ENCODE assay signal across 15 cellular contexts in genomic region chr10:33145451-33146188, GRCh38.
DNase-seq lines count a peak whose midpoint lies in the region; ATAC-seq, FAIRE-seq and TF ChIP-seq lines count a peak whose summit lies in the region.
"Had no signal": no experiment of that assay in that cellular context is flagged by ENCODE, and none has a peak within 500 bp of the region (broad histone marks: within the 10 kb centered on the region; RNA-seq: fewer than 3 reads in every experiment).

No MANE protein-coding gene starts in this region.

- no peaks in the 10 kb centered on the region for H3K9me3 ChIP-seq in CD4-positive, CD25-positive, alpha-beta regulatory T cell (ENCODE audit: control insufficient read depth in 2 of 2, low read length in 2 of 2)
- H3K9me3 ChIP-seq in naive thymus-derived CD4-positive, alpha-beta T cell (ENCODE audit: control insufficient read depth in 2 of 3, low read length in 3 of 3) = no peaks in the 10 kb centered on the region
- H3K9me3 ChIP-seq in mucosa of descending colon = no peaks in the 10 kb centered on the region

- CTCF ChIA-PET in naive thymus-derived CD4-positive, alpha-beta T cell (lab: Charles Lee) = interaction anchor here (1.1 kb wide), 1 partner anchor 8 kb away, joined by 5 read pairs; no protein-coding TSS in a partner anchor

- peak overlapping the region; percentile 76 to 79 (median 78) for H3K27ac Mint-ChIP-seq in CD4-positive, CD25-positive, alpha-beta regulatory T cell
- peak overlapping the region in 6 of 9 donors; percentile 10 to 82 (median 66) for H3K27ac Mint-ChIP-seq in naive thymus-derived CD4-positive, alpha-beta T cell
- H3K27ac Mint-ChIP-seq: endodermal cell, HFFc6 had no signal

- TF ChIP-seq CTCF in bronchial epithelial cell (IDR thresholded peaks at IDR 0.05; ENCODE audit: insufficient read depth, low read length, severe bottlenecking) = no peak
- no peak for TF ChIP-seq CTCF in mucosa of descending colon (IDR thresholded peaks at IDR 0.05)

- ATAC-seq in CD4-positive, CD25-positive, alpha-beta regulatory T cell (ENCODE audit: low read depth in 2 of 2) = no peak
- ATAC-seq in naive thymus-derived CD4-positive, alpha-beta T cell = no peak
- no peak for ATAC-seq in mucosa of descending colon

- POLR2A ChIA-PET in naive thymus-derived CD4-positive, alpha-beta T cell (lab: Charles Lee) = no interaction called here

- no peak for FAIRE-seq in bronchial epithelial cell (lab: Jason Lieb, UNC)

- H3K4me3 ChIP-seq in CD4-positive, CD25-positive, alpha-beta regulatory T cell (ENCODE audit: low read depth, low read length) = no peak overlapping the region
- no peak overlapping the region for H3K4me3 ChIP-seq in bronchial epithelial cell (ENCODE audit: low read depth, low read length)
- no peak overlapping the region for H3K4me3 ChIP-seq in naive thymus-derived CD4-positive, alpha-beta T cell (ENCODE audit: low read length)
- no peak overlapping the region for H3K4me3 ChIP-seq in mucosa of descending colon

- intact Hi-C loops in naive thymus-derived CD4-positive, alpha-beta T cell (cut with micrococcal nuclease) = no loop called here
- intact Hi-C loops in mucosa of descending colon (cut with DNase I, micrococcal nuclease) = no loop called here

- H3K4me1 Mint-ChIP-seq in CD4-positive, CD25-positive, alpha-beta regulatory T cell = peaks cover 21 to 61% (median 49%) of the 10 kb centered on the region in 4 donors
- H3K4me1 Mint-ChIP-seq in naive thymus-derived CD4-positive, alpha-beta T cell = peaks cover 6 to 39% (median 28%) of the 10 kb centered on the region in 7 donors
- H3K4me1 Mint-ChIP-seq: endodermal cell had no signal

- H3K36me3 ChIP-seq in CD4-positive, CD25-positive, alpha-beta regulatory T cell (ENCODE audit: control insufficient read depth, insufficient read depth, low read length) = no peaks in the 10 kb centered on the region
- H3K36me3 ChIP-seq in bronchial epithelial cell (ENCODE audit: control insufficient read depth, insufficient read depth, low read length) (no peaks in the 10 kb centered on the region), mucosa of descending colon (ENCODE audit: low read depth) (no peaks in the 10 kb centered on the region)
- H3K36me3 ChIP-seq in naive thymus-derived CD4-positive, alpha-beta T cell (ENCODE audit: control insufficient read depth in 2 of 3, insufficient read depth in 3 of 3, low read length in 3 of 3) = no peaks in the 10 kb centered on the region
- H3K36me3 ChIP-seq: brain microvascular endothelial cell had no signal

- H3K27ac ChIP-seq in CD4-positive, CD25-positive, alpha-beta regulatory T cell (ENCODE audit: insufficient read depth, low read length, poor library complexity, severe bottlenecking) = no peak overlapping the region
- H3K27ac ChIP-seq in naive thymus-derived CD4-positive, alpha-beta T cell (ENCODE audit: low read depth, low read length) = no peak overlapping the region
- H3K27ac ChIP-seq: brain microvascular endothelial cell, HL-60 had no signal

- DNase-seq in CD4-positive, CD25-positive, alpha-beta regulatory T cell = no peak
- peak; percentile 86 for DNase-seq in MV-4-11 (lab: John Stamatoyannopoulos, UW)
- peak; percentile 60 for DNase-seq in bronchial epithelial cell (ENCODE audit: low read depth)
- no peak for DNase-seq in naive thymus-derived CD4-positive, alpha-beta T cell
- DNase-seq in HCEC 1CT = no peak
- DNase-seq in SIG-M5 (lab: John Stamatoyannopoulos, UW) = no peak
- DNase-seq in mucosa of descending colon = no peak
- DNase-seq in KG1 (lab: John Stamatoyannopoulos, UW) = no peak
- DNase-seq: activated gamma-delta T cell treated with Interleukin-2 at 50 U/mL for 16 hours, brain microvascular endothelial cell, endodermal cell, HFFc6, mesendoderm, NCI-H774 had no signal

- peak overlapping the region in 1 of 4 donors; percentile 38 for H3K4me3 Mint-ChIP-seq in CD4-positive, CD25-positive, alpha-beta regulatory T cell
- no peak overlapping the region for H3K4me3 Mint-ChIP-seq in naive thymus-derived CD4-positive, alpha-beta T cell
- H3K4me3 Mint-ChIP-seq: endodermal cell, HFFc6 had no signal

- peaks cover 3% of the 10 kb centered on the region for H3K36me3 Mint-ChIP-seq in CD4-positive, CD25-positive, alpha-beta regulatory T cell
- H3K36me3 Mint-ChIP-seq in naive thymus-derived CD4-positive, alpha-beta T cell = peaks cover 0 to 4% (median 0%) of the 10 kb centered on the region in 5 donors

- H3K27me3 ChIP-seq in CD4-positive, CD25-positive, alpha-beta regulatory T cell (ENCODE audit: control insufficient read depth, insufficient read depth, low read length) = no peaks in the 10 kb centered on the region
- H3K27me3 ChIP-seq in bronchial epithelial cell (ENCODE audit: control insufficient read depth, insufficient read depth, low read length) = no peaks in the 10 kb centered on the region
- H3K27me3 ChIP-seq in naive thymus-derived CD4-positive, alpha-beta T cell (ENCODE audit: control insufficient read depth in 2 of 2, insufficient read depth in 2 of 2, low read length in 2 of 2) = no peaks in the 10 kb centered on the region
- H3K27me3 ChIP-seq: brain microvascular endothelial cell had no signal

- peaks cover 0 to 4% (median 2%) of the 10 kb centered on the region in 7 donors for H3K9me3 Mint-ChIP-seq in CD4-positive, CD25-positive, alpha-beta regulatory T cell
- peaks cover 0 to 12% (median 3%) of the 10 kb centered on the region in 11 donors for H3K9me3 Mint-ChIP-seq in naive thymus-derived CD4-positive, alpha-beta T cell
- H3K9me3 Mint-ChIP-seq: HFFc6 had no signal

- H3K4me1 ChIP-seq in CD4-positive, CD25-positive, alpha-beta regulatory T cell (ENCODE audit: control insufficient read depth, insufficient read depth, low read length, poor library complexity, severe bottlenecking) = peaks cover 41% of the 10 kb centered on the region
- H3K4me1 ChIP-seq in naive thymus-derived CD4-positive, alpha-beta T cell (ENCODE audit: control insufficient read depth in 2 of 2, insufficient read depth in 2 of 2, low read length in 2 of 2) = peaks cover 0 to 19% of the 10 kb centered on the region in 2 donors
- no peaks in the 10 kb centered on the region for H3K4me1 ChIP-seq in mucosa of descending colon (ENCODE audit: low read depth)

- H3K27me3 Mint-ChIP-seq in CD4-positive, CD25-positive, alpha-beta regulatory T cell = no peaks in the 10 kb centered on the region
- H3K27me3 Mint-ChIP-seq in naive thymus-derived CD4-positive, alpha-beta T cell = no peaks in the 10 kb centered on the region

Comparison
In these comparisons a context has a peak if more than half of its experiments do, and no peak if none do; other contexts are left out.
1. DNase-seq: peak in MV-4-11 (single experiment) and bronchial epithelial cell (single experiment); none in CD4-positive, CD25-positive, alpha-beta regulatory T cell (0 of 3), naive thymus-derived CD4-positive, alpha-beta T cell (0 of 9), HCEC 1CT (single experiment), SIG-M5 (single experiment), mucosa of descending colon (0 of 3) and KG1 (single experiment).